Comparison of ENCODE assay signal across 7 cellular contexts in the genomic region with DNA sequence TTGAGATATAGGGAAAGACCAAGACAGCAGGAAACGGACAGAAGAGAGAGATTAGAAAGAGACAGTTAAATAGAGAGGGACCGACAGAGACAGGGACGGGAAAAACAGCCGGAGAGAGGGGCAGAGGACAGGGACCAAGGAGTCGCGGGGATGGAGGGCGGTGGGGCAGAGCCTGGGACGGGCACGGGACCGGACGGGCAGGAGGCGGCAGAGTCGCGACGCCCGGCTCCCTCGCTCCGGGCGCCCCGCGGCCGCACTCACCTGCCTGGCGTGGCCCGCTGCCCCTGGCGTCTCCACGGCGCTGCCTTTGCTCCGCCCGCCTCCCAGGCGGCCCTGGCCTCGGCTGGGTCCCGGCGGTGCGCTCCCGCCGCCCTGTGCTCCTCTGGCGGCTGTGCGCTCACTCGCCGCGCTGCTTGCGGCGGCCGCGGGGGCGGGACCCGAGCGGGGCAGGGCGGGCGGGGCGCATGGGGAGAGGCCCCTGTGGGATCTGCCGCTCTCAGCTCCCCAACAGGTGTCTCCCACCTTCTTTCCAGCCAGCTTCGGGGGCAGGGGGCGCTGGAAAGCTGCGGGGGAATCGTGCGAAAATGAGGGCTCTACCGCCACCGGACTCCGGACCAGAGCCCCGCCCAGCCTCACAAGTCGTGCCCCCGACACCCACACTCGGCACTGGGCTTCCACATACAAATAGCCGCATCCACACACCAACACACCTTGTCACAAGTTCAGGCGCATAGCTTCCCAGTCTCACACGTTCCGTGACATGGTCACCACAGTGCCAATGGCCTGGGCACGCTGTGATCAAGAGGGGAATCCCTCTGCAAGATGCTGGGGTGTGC.
DNase-seq lines count a peak whose midpoint lies in the region; ATAC-seq and TF ChIP-seq lines count a peak whose summit lies in the region.

A gene with protein sequence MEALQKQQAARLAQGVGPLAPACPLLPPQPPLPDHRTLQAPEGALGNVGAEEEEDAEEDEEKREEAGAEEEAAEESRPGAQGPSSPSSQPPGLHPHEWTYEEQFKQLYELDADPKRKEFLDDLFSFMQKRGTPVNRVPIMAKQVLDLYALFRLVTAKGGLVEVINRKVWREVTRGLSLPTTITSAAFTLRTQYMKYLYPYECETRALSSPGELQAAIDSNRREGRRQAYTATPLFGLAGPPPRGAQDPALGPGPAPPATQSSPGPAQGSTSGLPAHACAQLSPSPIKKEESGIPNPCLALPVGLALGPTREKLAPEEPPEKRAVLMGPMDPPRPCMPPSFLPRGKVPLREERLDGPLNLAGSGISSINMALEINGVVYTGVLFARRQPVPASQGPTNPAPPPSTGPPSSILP (minus strand): TSS at position 411 of the 836 bp plus-strand sequence. CDS start 1,052 bp downstream, outside the sequence.

- peaks cover 6% of the 10 kb centered on the region for H3K4me1 ChIP-seq in NT2/D1 (ENCODE audit: insufficient read depth, insufficient read length)
- peaks cover 6% of the 10 kb centered on the region for H3K4me1 ChIP-seq in iPS-15b (ENCODE audit: control insufficient read depth, insufficient read depth, low read length)

- H3K36me3 ChIP-seq in NT2/D1 (ENCODE audit: insufficient read depth, insufficient read length, low read length): no peaks in the 10 kb centered on the region
- no peaks in the 10 kb centered on the region for H3K36me3 ChIP-seq in iPS-15b (ENCODE audit: control insufficient read depth, insufficient read depth, low read length)

- no peaks in the 10 kb centered on the region for H3K36me3 Mint-ChIP-seq in activated naive CD8-positive, alpha-beta T cell treated with anti-CD3 and anti-CD28 coated beads, Interleukin-2, amount 50 U/mL, for 24 hours (ENCODE audit: low read depth)

- no peaks in the 10 kb centered on the region for H3K9me3 Mint-ChIP-seq in activated naive CD8-positive, alpha-beta T cell treated with anti-CD3 and anti-CD28 coated beads, Interleukin-2, amount 50 U/mL, for 24 hours

- H3K27me3 ChIP-seq in NT2/D1 (ENCODE audit: insufficient read depth, insufficient read length): peaks cover 77% of the 10 kb centered on the region
- H3K27me3 ChIP-seq in iPS-15b (ENCODE audit: control insufficient read depth, insufficient read depth, low read length): peaks cover 89% of the 10 kb centered on the region

- peaks cover 58% of the 10 kb centered on the region for H3K27me3 Mint-ChIP-seq in activated naive CD8-positive, alpha-beta T cell treated with anti-CD3 and anti-CD28 coated beads, Interleukin-2, amount 50 U/mL, for 24 hours

- TF ChIP-seq CTCF in GM20000 (IDR thresholded peaks at IDR 0.05; ENCODE audit: extremely low read depth, missing control alignments): no peak

- ATAC-seq in activated naive CD8-positive, alpha-beta T cell treated with anti-CD3 and anti-CD28 coated beads, Interleukin-2, amount 50 U/mL, for 24 hours: peak; percentile 69
- ATAC-seq in GM18505 (IDR thresholded peaks at IDR 0.05; ENCODE audit: unreplicated experiment): no peak
- ATAC-seq in GM18909 (IDR thresholded peaks at IDR 0.05; ENCODE audit: poor library complexity, unreplicated experiment): no peak

- peak within 1 kb of the TSS; percentile 76 for H3K4me3 Mint-ChIP-seq in activated naive CD8-positive, alpha-beta T cell treated with anti-CD3 and anti-CD28 coated beads, Interleukin-2, amount 50 U/mL, for 24 hours

- H3K9ac ChIP-seq in NT2/D1 (ENCODE audit: insufficient read length, low read depth) (peak within 1 kb of the TSS; percentile 71), iPS-15b (ENCODE audit: low read depth, low read length) (no peak within 1 kb of the TSS)

- H3K9me3 ChIP-seq in NT2/D1 (ENCODE audit: insufficient read depth, low read length): no peaks in the 10 kb centered on the region
- no peaks in the 10 kb centered on the region for H3K9me3 ChIP-seq in iPS-15b (ENCODE audit: control insufficient read depth, insufficient read depth, low read length)

- DNase-seq in GM20000 (ENCODE audit: low spot score) (peak; percentile 67), NT2/D1 (ENCODE audit: low read depth, low spot score) (no peak)
- DNase-seq in activated naive CD8-positive, alpha-beta T cell treated with anti-CD3 and anti-CD28 coated beads, Interleukin-2, amount 50 U/mL, for 24 hours: peak; percentile 44
- DNase-seq in stimulated activated CD4-positive, alpha-beta T cell treated with anti-CD3 and anti-CD28 coated beads, Interleukin-15, amount 100 ng/mL, for 24 hours: peak; percentile 61

- H3K4me1 Mint-ChIP-seq in activated naive CD8-positive, alpha-beta T cell treated with anti-CD3 and anti-CD28 coated beads, Interleukin-2, amount 50 U/mL, for 24 hours: peaks cover 18% of the 10 kb centered on the region

- H3K27ac Mint-ChIP-seq in activated naive CD8-positive, alpha-beta T cell treated with anti-CD3 and anti-CD28 coated beads, Interleukin-2, amount 50 U/mL, for 24 hours: peak within 1 kb of the TSS; percentile 27

- H3K4me3 ChIP-seq in NT2/D1 (ENCODE audit: insufficient read length, low read depth) (peak within 1 kb of the TSS; percentile 41), iPS-15b (ENCODE audit: low read depth, low read length) (peak within 1 kb of the TSS; percentile 48)

- TF ChIP-seq POLR2A in GM18505 (IDR thresholded peaks at IDR 0.05; ENCODE audit: borderline replicate concordance, extremely low read depth, insufficient read depth, insufficient read length): no peak
